In genomic region chrX:72130762-72131231, GRCh38 we compare ENCODE assay signal across 13 cellular contexts. TPM values are rescaled to one million over a fixed set of nuclear protein-coding genes. Genes with fewer than 3 reads are reported as not detected.
A peak's percentile ranks its signal among the peaks of the same experiment; 100 is the strongest.
DNase-seq lines count a peak whose midpoint lies in the region; ATAC-seq and TF ChIP-seq lines count a peak whose summit lies in the region.
"Had no signal": no experiment of that assay in that cellular context is flagged by ENCODE, and none has a peak within 500 bp of the region (broad histone marks: within the 10 kb centered on the region; RNA-seq: fewer than 3 reads in every experiment).

No MANE protein-coding gene starts in this region.

- H2BK12ac ChIP-seq in neuronal stem cell (ENCODE audit: low read length): no peak overlapping the region

- BruUV-seq in A673 (replicated peaks; lab: Mats Ljungman, UMichigan) (no TSS peak), PC-3 (replicated peaks; lab: Mats Ljungman, UMichigan) (no TSS peak)

- H3K4me1 ChIP-seq in A673 (ENCODE audit: insufficient read depth, low read length, poor library complexity, severe bottlenecking) (peaks cover 7% of the 10 kb centered on the region), HUES64 (ENCODE audit: insufficient read depth, low read length) (peaks cover 8% of the 10 kb centered on the region; the same call in 1 of the 2 replicates), neuronal stem cell (ENCODE audit: control insufficient read depth in 2 of 2, insufficient read depth in 1 of 2, low read depth in 1 of 2, low read length in 2 of 2) (peaks cover 12 to 13% of the 10 kb centered on the region in 2 donors), PC-3 (ENCODE audit: insufficient read depth, low read length) (peaks cover 5% of the 10 kb centered on the region; the same call in 1 of the 2 replicates)

- H3K9me3 ChIP-seq in A673 (ENCODE audit: low read depth, low read length, poor library complexity, severe bottlenecking): no peaks in the 10 kb centered on the region
- no peaks in the 10 kb centered on the region for H3K9me3 ChIP-seq in HUES64 (ENCODE audit: insufficient read depth, low read depth, low read length)
- H3K9me3 ChIP-seq in neuronal stem cell (replicated peaks in 1 of 2; ENCODE audit: control insufficient read depth in 2 of 2, insufficient read depth in 1 of 2, low read depth in 1 of 2, low read length in 2 of 2): peaks cover 5 to 20% of the 10 kb centered on the region in 2 donors
- no peaks in the 10 kb centered on the region for H3K9me3 ChIP-seq in PC-3 (ENCODE audit: low read length)
- H3K9me3 ChIP-seq: HAP-1 had no signal

- no peak overlapping the region for H3K18ac ChIP-seq in neuronal stem cell (ENCODE audit: low read length)

- ATAC-seq in PC-3: no peak

- H3K79me1 ChIP-seq in neuronal stem cell (ENCODE audit: low read depth, low read length): peaks cover 2% of the 10 kb centered on the region

- H3K36me3 ChIP-seq in A673 (ENCODE audit: insufficient read depth, low read length, poor library complexity, severe bottlenecking): no peaks in the 10 kb centered on the region
- no peaks in the 10 kb centered on the region; the same call in 1 of the 2 replicates for H3K36me3 ChIP-seq in HUES64 (ENCODE audit: insufficient read depth, low read length)
- H3K36me3 ChIP-seq in neuronal stem cell (replicated peaks in 1 of 2; ENCODE audit: control insufficient read depth in 2 of 2, insufficient read depth in 2 of 2, low read length in 2 of 2): peaks cover 5 to 54% of the 10 kb centered on the region in 2 donors
- no peaks in the 10 kb centered on the region for H3K36me3 ChIP-seq in PC-3 (ENCODE audit: low read depth, low read length)
- H3K36me3 ChIP-seq: HAP-1 had no signal

- no peak overlapping the region for H2BK120ac ChIP-seq in neuronal stem cell (ENCODE audit: low read depth, low read length)

- H4K8ac ChIP-seq in neuronal stem cell (ENCODE audit: low read depth, low read length): no peak overlapping the region

- H3K9ac ChIP-seq in HUES64 (ENCODE audit: low read depth, low read length) (no peak overlapping the region), neuronal stem cell (ENCODE audit: low read depth, low read length, poor library complexity) (no peak overlapping the region), PC-3 (ENCODE audit: low read length) (no peak overlapping the region)

- intact Hi-C loops in A673 (cut with micrococcal nuclease; ENCODE audit: unreplicated experiment) (no loop called here), posterior vena cava (cut with DNase I) (no loop called here), PC-3 (cut with micrococcal nuclease) (no loop called here)

- POLR2A ChIA-PET in A673 (lab: Charles Lee; ENCODE audit: low non-redundant PET) (no interaction called here), PC-3 (lab: Charles Lee; ENCODE audit: unreplicated experiment) (interaction anchor here (0.7 kb wide), 1 partner anchor 20 kb away, joined by 3 read pairs; no protein-coding TSS in a partner anchor)

- no peaks in the 10 kb centered on the region for H3K79me2 ChIP-seq in PC-3 (ENCODE audit: low read length)

- no peak overlapping the region for H3K23ac ChIP-seq in neuronal stem cell (ENCODE audit: low read depth, low read length, poor library complexity)

- DNase-seq in A673 (ENCODE audit: low spot score) (no peak), fibroblast of mammary gland (ENCODE audit: low read depth) (no peak), neuronal stem cell (ENCODE audit: low spot score) (no peak), DMS114 treated with DMSO at 0.1 percent for 48 hours (lab: John Stamatoyannopoulos, UW; ENCODE audit: unreplicated experiment) (no peak), posterior vena cava (ENCODE audit: low spot score) (no peak), NCI-H1417 (lab: John Stamatoyannopoulos, UW) (no peak), PC-3 (no peak)
- DNase-seq: activated naive CD4-positive, alpha-beta T cell treated with anti-CD3 and anti-CD28 coated beads for 36 hours; hippocampal formation; NCI-H69 had no signal

- WGBS in HUES64: 4% methylated on average over 29 of the region's 29 CpGs
- WGBS in neuronal stem cell (ENCODE audit: extremely low coverage in 2 of 2, insufficient read length in 2 of 2, insufficient replicate concordance in 1 of 2), 2 donors: no CpG with 5 or more reads among the region's 29 CpGs

- H3K9me2 ChIP-seq in PC-3 (replicated peaks; ENCODE audit: low read length): no peaks in the 10 kb centered on the region

- no peak overlapping the region for H3K14ac ChIP-seq in neuronal stem cell (ENCODE audit: low read length)

- H3F3A ChIP-seq in PC-3 (ENCODE audit: low read length, unreplicated experiment): no peaks in the 10 kb centered on the region

- H3K27me3 ChIP-seq in A673 (replicated peaks; ENCODE audit: insufficient read depth, low read depth, low read length, poor library complexity): no peaks in the 10 kb centered on the region
- H3K27me3 ChIP-seq in HUES64 (ENCODE audit: insufficient read depth, low read length): peaks cover 55% of the 10 kb centered on the region
- H3K27me3 ChIP-seq in neuronal stem cell (ENCODE audit: control insufficient read depth in 3 of 3, insufficient read depth in 3 of 3, low read depth in 1 of 3, low read length in 3 of 3): no peaks in the 10 kb centered on the region
- H3K27me3 ChIP-seq in PC-3 (ENCODE audit: low read length): peaks cover 12% of the 10 kb centered on the region

- H2AFZ ChIP-seq in neuronal stem cell (ENCODE audit: low read length) (no peak overlapping the region), PC-3 (ENCODE audit: low read length) (no peak overlapping the region)

- H3K4me2 ChIP-seq in neuronal stem cell (ENCODE audit: insufficient read depth, low read length, poor library complexity, severe bottlenecking) (peak overlapping the region; percentile 69), PC-3 (ENCODE audit: low read length) (no peak overlapping the region)

- H2BK15ac ChIP-seq in neuronal stem cell (ENCODE audit: low read length): no peak overlapping the region

- TF ChIP-seq CTCF in A673 (conservative IDR thresholded peaks at IDR 0.05; ENCODE audit: low read depth, low read length) (no peak), fibroblast of mammary gland (conservative IDR thresholded peaks at IDR 0.05; ENCODE audit: control insufficient read depth, insufficient read depth, low read depth, low read length) (no peak), PC-3 (conservative IDR thresholded peaks at IDR 0.05; ENCODE audit: low read depth, low read length) (no peak)

- H3K4me3 ChIP-seq in A673 (ENCODE audit: low read depth, low read length, poor library complexity, severe bottlenecking) (peak overlapping the region; percentile 51), HUES64 (ENCODE audit: low read length) (peak overlapping the region; percentile 55), fibroblast of mammary gland (ENCODE audit: control insufficient read depth, low read depth, low read length) (peak overlapping the region; percentile 45), neuronal stem cell (ENCODE audit: low read length in 2 of 2) (peak overlapping the region; percentile 40 to 83), PC-3 (ENCODE audit: low read length) (no peak overlapping the region)

- no peak overlapping the region for H2BK5ac ChIP-seq in neuronal stem cell (ENCODE audit: low read length)

- H4K91ac ChIP-seq in neuronal stem cell (ENCODE audit: low read depth, low read length, poor library complexity): no peak overlapping the region

- H2AK5ac ChIP-seq in neuronal stem cell (ENCODE audit: low read depth, low read length): no peak overlapping the region

- no peaks in the 10 kb centered on the region for H4K20me1 ChIP-seq in PC-3 (ENCODE audit: low read length)

- H3K27ac ChIP-seq in A673 (ENCODE audit: low read depth, low read length, poor library complexity, severe bottlenecking) (no peak overlapping the region), HUES64 (ENCODE audit: low read depth, low read length) (no peak overlapping the region), neuronal stem cell (replicated peaks; ENCODE audit: low read length) (no peak overlapping the region), PC-3 (ENCODE audit: low read length) (no peak overlapping the region)

- CTCF ChIA-PET in A673 (lab: Charles Lee): no interaction called here
- CTCF ChIA-PET in PC-3 (lab: Charles Lee): interaction anchor here (0.7 kb wide), 1 partner anchor 10 kb away, joined by 3 read pairs; no protein-coding TSS in a partner anchor

- no peak overlapping the region for H3K4ac ChIP-seq in neuronal stem cell (ENCODE audit: low read length)

RNA-seq across cellular contexts. Expression of gene RTL5, which starts 0.9 kb away (rescaled TPM):
- total RNA-seq in A673 (2021) (8.4 and 11.5 TPM in 2 replicates), posterior vena cava (10 to 100 TPM in 1 of 2 donors, 1 to 10 TPM in 1; 8.9 to 10.7 TPM), PC-3 (2014; rRNA removed) (0.23 and 0.40 TPM in 2 replicates)
- polyA plus RNA-seq in HUES64 (2013, experiment 1 of 2): 4.8 TPM
- 4.3 TPM for polyA plus RNA-seq in HUES64 (2013, experiment 2 of 2)
- polyA plus RNA-seq in neuronal stem cell (2013, experiment 1 of 2): 6.8 TPM
- 6.7 TPM for polyA plus RNA-seq in neuronal stem cell (2013, experiment 2 of 2)
- total RNA-seq: HT1080 had no signal

RNA-seq across cellular contexts. Expression of gene PIN4, which starts 50.8 kb away (rescaled TPM):
- total RNA-seq in A673 (2021) (20.0 and 21.3 TPM in 2 replicates), posterior vena cava (1 to 10 TPM; 7.1 to 8.8 TPM), PC-3 (2014; rRNA removed) (30.0 and 44.1 TPM in 2 replicates)
- 27.0 TPM for polyA plus RNA-seq in HUES64 (2013, experiment 1 of 2)
- polyA plus RNA-seq in HUES64 (2013, experiment 2 of 2): 31.1 TPM
- polyA plus RNA-seq in neuronal stem cell (2013, experiment 1 of 2): 34.0 TPM
- polyA plus RNA-seq in neuronal stem cell (2013, experiment 2 of 2): 35.2 TPM
